Comparison of ENCODE assay signal across 8 cellular contexts in genomic region chr2:110679337-110679707, GRCh38. TPM values are rescaled to one million over a fixed set of nuclear protein-coding genes. Genes with fewer than 3 reads are reported as not detected.
DNase-seq lines count a peak whose midpoint lies in the region; ATAC-seq and TF ChIP-seq lines count a peak whose summit lies in the region.

No MANE protein-coding gene starts in this region.

- no peak overlapping the region for H3K27ac Mint-ChIP-seq in GM23338

- H3K36me3 ChIP-seq in GM23338 (ENCODE audit: insufficient read depth), result 0 out of 2 replicates have a peak, but pooled peaks cover under 1% of the 10 kb centered on the region

- H3K27me3 ChIP-seq in GM23338 (ENCODE audit: insufficient read depth), result peaks cover 9% of the 10 kb centered on the region

- peak overlapping the region; percentile 92; the same call in 2 of the 3 replicates for H3K4me3 Mint-ChIP-seq in GM23338

- peaks cover 20% of the 10 kb centered on the region; the same call in 2 of the 3 replicates for H3K9me3 Mint-ChIP-seq in GM23338

- H3K9me2 ChIP-seq in GM23338 (ENCODE audit: insufficient read depth), result no peaks in the 10 kb centered on the region

- DNase-seq in AG09309 (ENCODE audit: low read depth) (no peak), GM23338 (ENCODE audit: low spot score) (no peak), left kidney (ENCODE audit: low read depth, low spot score) (peak; percentile 32), NCI-H2029 treated with DMSO at 0.1 percent for 48 hours (lab: John Stamatoyannopoulos, UW) (no peak), NCI-H146 treated with DMSO at 0.1 percent for 48 hours (lab: John Stamatoyannopoulos, UW; ENCODE audit: unreplicated experiment) (no peak)

- H3K36me3 Mint-ChIP-seq in GM23338 (ENCODE audit: low read depth), result peaks cover 29% of the 10 kb centered on the region

- H3K4me1 Mint-ChIP-seq in GM23338, result peaks cover 48% of the 10 kb centered on the region

- TF ChIP-seq CTCF in AG09309 (IDR thresholded peaks at IDR 0.05; ENCODE audit: control insufficient read depth, insufficient read depth, low read depth, low read length, missing control alignments), result no peak
- TF ChIP-seq CTCF in GM23338 (conservative IDR thresholded peaks at IDR 0.05; ENCODE audit: low read depth in 2 of 2), result peak; percentile 19 to 26; a peak in 2 of 4 replicates
- TF ChIP-seq CTCF in WI38 (IDR thresholded peaks at IDR 0.05; ENCODE audit: low read depth, low read length), result no peak

- ATAC-seq in GM23338 (no peak), GM21390 (IDR thresholded peaks at IDR 0.05; ENCODE audit: unreplicated experiment) (no peak), HG03439 (IDR thresholded peaks at IDR 0.05; ENCODE audit: unreplicated experiment) (no peak)

- peaks cover 11% of the 10 kb centered on the region; the same call in 1 of the 2 replicates for H4K20me1 ChIP-seq in GM23338 (replicated peaks; ENCODE audit: insufficient read depth)

- peaks cover 37% of the 10 kb centered on the region for H3K4me1 ChIP-seq in GM23338 (ENCODE audit: insufficient read depth)

- peak overlapping the region; percentile 99; the same call in 1 of the 2 replicates for H3K4me3 ChIP-seq in AG09309 (ENCODE audit: control insufficient read depth, low read depth, low read length)
- H3K4me3 ChIP-seq in GM23338, result peak overlapping the region; percentile 68; the same call in 1 of the 2 replicates
- H3K4me3 ChIP-seq in WI38 (ENCODE audit: low read depth, low read length), result peak overlapping the region; percentile 92; the same call in 1 of the 2 replicates

- peak overlapping the region; percentile 95 for H3K4me2 ChIP-seq in GM23338

- peaks cover 34% of the 10 kb centered on the region for H3K79me2 ChIP-seq in GM23338 (replicated peaks; ENCODE audit: insufficient read depth)

- no peak overlapping the region for H3K27ac ChIP-seq in GM23338 (ENCODE audit: low read depth)

- peaks cover 20% of the 10 kb centered on the region for H3K27me3 Mint-ChIP-seq in GM23338 (ENCODE audit: insufficient read depth, low read depth, poor library complexity)

- H2AFZ ChIP-seq in GM23338, result no peak overlapping the region

- H3F3A ChIP-seq in GM23338 (replicated peaks; ENCODE audit: low read depth), result no peaks in the 10 kb centered on the region

TF ChIP-seq in GM23338, 12 proteins besides CTCF, POLR2A, EP300 and RAD21:
- TF ChIP-seq NANOG (IDR thresholded peaks at IDR 0.05; ENCODE audit: borderline replicate concordance), result no peak
- TF ChIP-seq STAT1 (IDR thresholded peaks at IDR 0.05; ENCODE audit: unreplicated experiment), result no peak
- TF ChIP-seq ETS1 (IDR thresholded peaks at IDR 0.05), result no peak
- TF ChIP-seq ZNF114 (CRISPR knock-in tag; IDR thresholded peaks at IDR 0.05), result no peak

RNA-seq across cellular contexts. Expression of gene BUB1, which starts 1.5 kb away (rescaled TPM):
- total RNA-seq in GM23338 (2014; rRNA removed; shearing (Covaris generic)), result 178 and 184 TPM in 2 replicates
- 50.8 and 59.4 TPM in 2 replicates for polyA plus RNA-seq in GM23338 (2016; fragmentation: Nextera tagmentation; extraction: Ambion mirVana)

RNA-seq across cellular contexts. Expression of gene ACOXL, which starts 53.1 kb away (rescaled TPM):
- total RNA-seq in GM23338 (2014; rRNA removed; shearing (Covaris generic)), result 14.7 and 15.7 TPM in 2 replicates
- 8.2 and 9.0 TPM in 2 replicates for polyA plus RNA-seq in GM23338 (2016; fragmentation: Nextera tagmentation; extraction: Ambion mirVana)

Comparison
In these comparisons a context has a peak if more than half of its experiments do, and no peak if none do; other contexts are left out.
1. CTCF ChIP-seq: peak in GM23338 (2 of 2); none in AG09309 (single experiment) and WI38 (single experiment).
2. Peak in every context shown above with its lines, with median percentiles within 50 percentile points of each other: H3K4me3 ChIP-seq.